17 cellular contexts compared by ENCODE assay signal in the genomic region with DNA sequence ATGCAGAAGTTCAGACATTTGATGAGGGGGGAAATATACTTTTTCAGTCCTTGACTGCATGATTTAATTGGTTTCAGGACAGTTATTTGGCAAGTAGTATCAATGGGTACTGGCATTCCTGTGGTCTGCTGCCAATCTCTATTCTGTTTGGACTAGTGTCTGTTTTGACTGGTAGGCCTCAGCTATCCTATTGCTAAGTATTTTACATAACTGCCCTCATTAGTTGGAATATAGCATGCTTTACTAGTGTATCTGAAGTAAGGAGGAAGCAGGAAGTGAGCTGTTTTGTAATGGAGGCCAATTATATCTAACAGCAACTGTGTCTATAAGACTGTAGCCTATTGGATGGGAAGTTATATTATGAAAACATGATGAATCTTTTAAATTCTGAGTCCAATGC.
DNase-seq lines count a peak whose midpoint lies in the region; ATAC-seq and TF ChIP-seq lines count a peak whose summit lies in the region.
"Had no signal": no experiment of that assay in that cellular context is flagged by ENCODE, and none has a peak within 500 bp of the region (broad histone marks: within the 10 kb centered on the region; RNA-seq: fewer than 3 reads in every experiment).

No MANE protein-coding gene starts in this region.

- no peak overlapping the region for H3K4me3 ChIP-seq in fibroblast of mammary gland (ENCODE audit: control insufficient read depth, low read depth, low read length)
- H3K4me3 ChIP-seq: cardiac muscle cell had no signal

- TF ChIP-seq CTCF in AG09319 (IDR thresholded peaks at IDR 0.05; ENCODE audit: low read depth, low read length): no peak
- TF ChIP-seq CTCF in fibroblast of mammary gland (conservative IDR thresholded peaks at IDR 0.05; ENCODE audit: control insufficient read depth, insufficient read depth, low read depth, low read length): no peak

- peak; percentile 83 for ATAC-seq in SK-N-SH treated with all-trans-retinoic acid at 6 μM for 48 hours
- no peak for ATAC-seq in HG02610 (IDR thresholded peaks at IDR 0.05; ENCODE audit: unreplicated experiment)
- ATAC-seq in HG03460 (IDR thresholded peaks at IDR 0.05; ENCODE audit: unreplicated experiment): no peak
- ATAC-seq: activated CD8-positive, alpha-beta memory T cell treated with anti-CD3 and anti-CD28 coated beads, Interleukin-2, amount 10 ng/mL, durations not matched to agents 7 days and 5 days; effector memory CD8-positive, alpha-beta T cell; natural killer cell treated with Interleukin-12 subunit alpha and Interleukin-12 subunit beta and Interleukin-15 and Interleukin-18, amount 100 ng/mL, for 72 hours had no signal

- DNase-seq in AG09319 (ENCODE audit: extremely low read depth, low read depth) (peak; percentile 5), HT1080 (ENCODE audit: low read depth) (peak; percentile 14), fibroblast of mammary gland (ENCODE audit: low read depth) (peak; percentile 5), inferior parietal cortex (ENCODE audit: extremely low spot score) (no peak), hypothalamus (lab: John Stamatoyannopoulos, UW) (no peak)
- DNase-seq: activated CD8-positive, alpha-beta memory T cell treated with anti-CD3 and anti-CD28 coated beads, Interleukin-2, amount 10 ng/mL, durations not matched to agents 7 days and 5 days; activated naive CD4-positive, alpha-beta T cell treated with anti-CD3 and anti-CD28 coated beads for 36 hours; COR-L47; effector memory CD8-positive, alpha-beta T cell; NCI-H1436 treated with DMSO at 0.1 percent for 48 hours; NCI-H510A treated with DMSO at 0.1 percent for 48 hours; retina had no signal

TF ChIP-seq in SK-N-SH treated with all-trans-retinoic acid at 6 μM for 48 hours, 23 proteins besides CTCF, POLR2A, EP300 and RAD21:
- TF ChIP-seq ZNF70 (CRISPR knock-in tag; IDR thresholded peaks at IDR 0.05): no peak
- no peak for TF ChIP-seq TCF4 (CRISPR knock-in tag; IDR thresholded peaks at IDR 0.05; ENCODE audit: borderline replicate concordance)
- TF ChIP-seq, protein P1, sequence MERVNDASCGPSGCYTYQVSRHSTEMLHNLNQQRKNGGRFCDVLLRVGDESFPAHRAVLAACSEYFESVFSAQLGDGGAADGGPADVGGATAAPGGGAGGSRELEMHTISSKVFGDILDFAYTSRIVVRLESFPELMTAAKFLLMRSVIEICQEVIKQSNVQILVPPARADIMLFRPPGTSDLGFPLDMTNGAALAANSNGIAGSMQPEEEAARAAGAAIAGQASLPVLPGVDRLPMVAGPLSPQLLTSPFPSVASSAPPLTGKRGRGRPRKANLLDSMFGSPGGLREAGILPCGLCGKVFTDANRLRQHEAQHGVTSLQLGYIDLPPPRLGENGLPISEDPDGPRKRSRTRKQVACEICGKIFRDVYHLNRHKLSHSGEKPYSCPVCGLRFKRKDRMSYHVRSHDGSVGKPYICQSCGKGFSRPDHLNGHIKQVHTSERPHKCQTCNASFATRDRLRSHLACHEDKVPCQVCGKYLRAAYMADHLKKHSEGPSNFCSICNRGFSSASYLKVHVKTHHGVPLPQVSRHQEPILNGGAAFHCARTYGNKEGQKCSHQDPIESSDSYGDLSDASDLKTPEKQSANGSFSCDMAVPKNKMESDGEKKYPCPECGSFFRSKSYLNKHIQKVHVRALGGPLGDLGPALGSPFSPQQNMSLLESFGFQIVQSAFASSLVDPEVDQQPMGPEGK (CRISPR knock-in tag; IDR thresholded peaks at IDR 0.05; ENCODE audit: borderline replicate concordance): no peak
- TF ChIP-seq TOX (CRISPR knock-in tag; IDR thresholded peaks at IDR 0.05; ENCODE audit: borderline replicate concordance): no peak
- no peak for TF ChIP-seq TSHZ2 (CRISPR knock-in tag; IDR thresholded peaks at IDR 0.05)
- no peak for TF ChIP-seq SNAI2 (CRISPR knock-in tag; IDR thresholded peaks at IDR 0.05)
- TF ChIP-seq PPARA (CRISPR knock-in tag; IDR thresholded peaks at IDR 0.05; ENCODE audit: borderline replicate concordance): no peak
- TF ChIP-seq RARB (CRISPR knock-in tag; IDR thresholded peaks at IDR 0.05): no peak
- no peak for TF ChIP-seq ARNTL (CRISPR knock-in tag; IDR thresholded peaks at IDR 0.05; ENCODE audit: borderline replicate concordance, low read depth)
- no peak for TF ChIP-seq ZNF8 (CRISPR knock-in tag; IDR thresholded peaks at IDR 0.05)
- no peak for TF ChIP-seq ZFP30 (CRISPR knock-in tag; IDR thresholded peaks at IDR 0.05)
- no peak for TF ChIP-seq GLIS3 (CRISPR knock-in tag; IDR thresholded peaks at IDR 0.05)

Comparison
In these comparisons a context has a peak if more than half of its experiments do, and no peak if none do; other contexts are left out.
1. DNase-seq: peak in AG09319 (single experiment), HT1080 (single experiment) and fibroblast of mammary gland (single experiment); none in inferior parietal cortex (single experiment) and hypothalamus (0 of 51).